Comparison of ENCODE assay signal across 20 cellular contexts in genomic region chr22:43555561-43556515, GRCh38.
"Had no signal": no experiment of that assay in that cellular context is flagged by ENCODE, and none has a peak within 500 bp of the region (broad histone marks: within the 10 kb centered on the region; RNA-seq: fewer than 3 reads in every experiment).

No MANE protein-coding gene starts in this region.

- H3K4me1 Mint-ChIP-seq: activated CD4-positive, alpha-beta memory T cell treated with anti-CD3 and anti-CD28 coated beads, Interleukin-2, amount 10 ng/mL, durations not matched to agents 7 days and 5 days; activated naive CD4-positive, alpha-beta T cell treated with anti-CD3 and anti-CD28 coated beads, Interleukin-2, amount 10 ng/mL, durations not matched to agents 7 days and 5 days; memory B cell had no signal

- H3K4me3 ChIP-seq: cardiac muscle cell, esophagus squamous epithelium, gastroesophageal sphincter, SJSA1, thoracic aorta had no signal

- H3K36me3 Mint-ChIP-seq: activated naive CD4-positive, alpha-beta T cell treated with anti-CD3 and anti-CD28 coated beads, Interleukin-2, amount 10 ng/mL, durations not matched to agents 7 days and 5 days; memory B cell had no signal

- H3K27me3 ChIP-seq: cardiac muscle cell, esophagus squamous epithelium, gastroesophageal sphincter, SJSA1 had no signal

- H3K9me3 Mint-ChIP-seq: activated CD4-positive, alpha-beta memory T cell treated with anti-CD3 and anti-CD28 coated beads, Interleukin-2, amount 10 ng/mL, durations not matched to agents 7 days and 5 days; effector memory CD8-positive, alpha-beta T cell; T-helper 1 cell treated with Interleukin-12 subunit alpha and Interleukin-12 subunit beta and Interleukin-4 antibody, amounts not matched to agents 30 μg/mL and 1 μg/mL, for 36 hours; type B pancreatic cell had no signal

- H3K4me3 Mint-ChIP-seq: activated CD4-positive, alpha-beta memory T cell treated with anti-CD3 and anti-CD28 coated beads, Interleukin-2, amount 10 ng/mL, durations not matched to agents 7 days and 5 days; activated naive CD4-positive, alpha-beta T cell treated with anti-CD3 and anti-CD28 coated beads, Interleukin-2, amount 10 ng/mL, durations not matched to agents 7 days and 5 days; effector memory CD8-positive, alpha-beta T cell; memory B cell; T-helper 1 cell treated with Interleukin-12 subunit alpha and Interleukin-12 subunit beta and Interleukin-4 antibody, amounts not matched to agents 30 μg/mL and 1 μg/mL, for 36 hours; type B pancreatic cell had no signal

- H3K27ac Mint-ChIP-seq: activated CD4-positive, alpha-beta memory T cell treated with anti-CD3 and anti-CD28 coated beads, Interleukin-2, amount 10 ng/mL, durations not matched to agents 7 days and 5 days; activated naive CD4-positive, alpha-beta T cell treated with anti-CD3 and anti-CD28 coated beads, Interleukin-2, amount 10 ng/mL, durations not matched to agents 7 days and 5 days; effector memory CD8-positive, alpha-beta T cell; memory B cell; progenitor cell of endocrine pancreas; T-helper 1 cell treated with Interleukin-12 subunit alpha and Interleukin-12 subunit beta and Interleukin-4 antibody, amounts not matched to agents 30 μg/mL and 1 μg/mL, for 36 hours; type B pancreatic cell had no signal

- H3K9me3 ChIP-seq: SJSA1 had no signal

- H3K27me3 Mint-ChIP-seq: activated CD4-positive, alpha-beta memory T cell treated with anti-CD3 and anti-CD28 coated beads, Interleukin-2, amount 10 ng/mL, durations not matched to agents 7 days and 5 days; progenitor cell of endocrine pancreas had no signal

- H3K27ac ChIP-seq: cardiac muscle cell, esophagus squamous epithelium, gastroesophageal sphincter, SJSA1, thoracic aorta had no signal

- H3K36me3 ChIP-seq: cardiac muscle cell, esophagus squamous epithelium, gastroesophageal sphincter, SJSA1, thoracic aorta had no signal

- ATAC-seq: effector memory CD8-positive, alpha-beta T cell; gastroesophageal sphincter; left cardiac atrium had no signal

- H3K4me1 ChIP-seq: esophagus squamous epithelium, gastroesophageal sphincter, SJSA1 had no signal

- DNase-seq: activated CD4-positive, alpha-beta memory T cell treated with anti-CD3 and anti-CD28 coated beads, Interleukin-2, amount 10 ng/mL, durations not matched to agents 7 days and 5 days; activated CD4-positive, alpha-beta T cell treated with anti-CD3 and anti-CD28 coated beads for 4 hours; activated CD4-positive, CD25-positive, alpha-beta regulatory T cell; activated naive CD4-positive, alpha-beta T cell treated with anti-CD3 and anti-CD28 coated beads, Interleukin-2, amount 10 ng/mL, durations not matched to agents 7 days and 5 days; activated T-cell treated with anti-CD3 and anti-CD28 coated beads, Interleukin-2, amount 50 U/mL, for 48 hours; amygdala; effector memory CD8-positive, alpha-beta T cell; esophagus squamous epithelium; left cardiac atrium; stimulated activated CD4-positive, alpha-beta T cell treated with anti-CD3 and anti-CD28 coated beads, Interleukin-4, amount 100 ng/mL, for 24 hours; stimulated activated naive CD4-positive, alpha-beta T cell treated with Interleukin-2 at 50 U/mL for 16 hours had no signal

- FAIRE-seq: islet of Langerhans had no signal
